1 cellular context compared by ENCODE assay signal in genomic region chr17:78253946-78254672, GRCh38.
TF ChIP-seq lines count a peak whose summit lies in the region.

No MANE protein-coding gene starts in this region.

TF ChIP-seq in HepG2, 621 proteins besides CTCF, POLR2A, EP300 and RAD21 (continued from another document and continues in another):
- TF ChIP-seq MXD3 (CRISPR knock-in tag; IDR thresholded peaks at IDR 0.05) (peak; percentile 97), ZNF547 (CRISPR knock-in tag; IDR thresholded peaks at IDR 0.05) (peak; percentile 97), ATM (IDR thresholded peaks at IDR 0.05; ENCODE audit: borderline replicate concordance) (no peak), PHB2 (IDR thresholded peaks at IDR 0.05; ENCODE audit: partially characterized antibody) (no peak), SMYD3 (CRISPR knock-in tag; IDR thresholded peaks at IDR 0.05) (no peak; the same call in 1 of the 2 replicates), MXD4 (CRISPR knock-in tag; IDR thresholded peaks at IDR 0.05) (peak; percentile 93), HNF4G (IDR thresholded peaks at IDR 0.05; ENCODE audit: borderline replicate concordance, low read depth, low read length) (peak; percentile 48; the same call in 1 of the 2 replicates), HNF4G (CRISPR knock-in tag; IDR thresholded peaks at IDR 0.05; ENCODE audit: borderline replicate concordance, low read depth) (peak; percentile 60; the same call in 1 of the 2 replicates), PCBP1 (IDR thresholded peaks at IDR 0.05; ENCODE audit: borderline replicate concordance, low read depth, low read length) (0 out of 2 replicates have a peak, but pooled peaks have one; percentile 53), ZBED4 (CRISPR knock-in tag; IDR thresholded peaks at IDR 0.05; ENCODE audit: borderline replicate concordance) (peak; percentile 86), BCL3 (CRISPR knock-in tag; IDR thresholded peaks at IDR 0.05) (peak; percentile 96), HOMEZ (CRISPR knock-in tag; IDR thresholded peaks at IDR 0.05; ENCODE audit: low read depth) (0 out of 2 replicates have a peak, but pooled peaks have one; percentile 21), FOXA3 (CRISPR knock-in tag; IDR thresholded peaks at IDR 0.05) (peak; percentile 45; the same call in 1 of the 2 replicates), SRSF1 (optimal IDR thresholded peaks at IDR 0.05; ENCODE audit: low read depth, low read length) (peak; percentile 41), ARID3A (IDR thresholded peaks at IDR 0.05; ENCODE audit: low read depth, low read length) (no peak), ZNF256 (CRISPR knock-in tag; conservative IDR thresholded peaks at IDR 0.05) (no peak; the same call in 1 of the 2 replicates), GFI1 (CRISPR knock-in tag; IDR thresholded peaks at IDR 0.05; ENCODE audit: borderline replicate concordance) (peak; percentile 39; the same call in 1 of the 2 replicates), ZMAT5 (CRISPR knock-in tag; IDR thresholded peaks at IDR 0.05; ENCODE audit: borderline replicate concordance, low read depth) (no peak), ZNF580 (CRISPR knock-in tag; IDR thresholded peaks at IDR 0.05; ENCODE audit: borderline replicate concordance, low read depth) (peak; percentile 71), KLF9 (CRISPR knock-in tag; IDR thresholded peaks at IDR 0.05; ENCODE audit: low read depth) (peak; percentile 61; the same call in 1 of the 2 replicates), ZNF576 (CRISPR knock-in tag; IDR thresholded peaks at IDR 0.05) (0 out of 2 replicates have a peak, but pooled peaks have one; percentile 57), SMAD9 (CRISPR knock-in tag; IDR thresholded peaks at IDR 0.05) (0 out of 2 replicates have a peak, but pooled peaks have one; percentile 47), NR0B2 (CRISPR knock-in tag; IDR thresholded peaks at IDR 0.05) (peak; percentile 90), ZBTB10 (CRISPR knock-in tag; IDR thresholded peaks at IDR 0.05; ENCODE audit: borderline replicate concordance) (peak; percentile 69; the same call in 1 of the 2 replicates), ONECUT2 (CRISPR knock-in tag; IDR thresholded peaks at IDR 0.05) (no peak), ELK4 (CRISPR knock-in tag; IDR thresholded peaks at IDR 0.05; ENCODE audit: borderline replicate concordance) (peak; percentile 87; the same call in 1 of the 2 replicates), GTF3A (CRISPR knock-in tag; conservative IDR thresholded peaks at IDR 0.05) (no peak; the same call in 1 of the 2 replicates), ZNF780A (CRISPR knock-in tag; IDR thresholded peaks at IDR 0.05) (no peak), STAT5B (CRISPR knock-in tag; IDR thresholded peaks at IDR 0.05) (no peak; the same call in 1 of the 2 replicates), DDIT3 (CRISPR knock-in tag; IDR thresholded peaks at IDR 0.05) (peak; percentile 31; the same call in 1 of the 2 replicates), MED13 (CRISPR knock-in tag; IDR thresholded peaks at IDR 0.05) (no peak), RCOR2 (CRISPR knock-in tag; IDR thresholded peaks at IDR 0.05) (0 out of 2 replicates have a peak, but pooled peaks have one; percentile 24), ZNF225 (CRISPR knock-in tag; IDR thresholded peaks at IDR 0.05) (peak; percentile 98), ZNF232 (CRISPR knock-in tag; IDR thresholded peaks at IDR 0.05; ENCODE audit: borderline replicate concordance) (peak; percentile 91; the same call in 1 of the 2 replicates), CCAR2 (optimal IDR thresholded peaks at IDR 0.05; ENCODE audit: low read depth, low read length) (no peak), ZNF670 (CRISPR knock-in tag; IDR thresholded peaks at IDR 0.05; ENCODE audit: borderline replicate concordance) (peak; percentile 69; the same call in 1 of the 2 replicates), THAP7 (CRISPR knock-in tag; IDR thresholded peaks at IDR 0.05) (0 out of 2 replicates have a peak, but pooled peaks have one; percentile 52), ZNF83 (CRISPR knock-in tag; IDR thresholded peaks at IDR 0.05; ENCODE audit: borderline replicate concordance) (no peak; the same call in 1 of the 2 replicates), ZNF549 (CRISPR knock-in tag; IDR thresholded peaks at IDR 0.05) (peak; percentile 88), ZMYM4 (CRISPR knock-in tag; IDR thresholded peaks at IDR 0.05) (peak; percentile 70; the same call in 1 of the 2 replicates), ZNF772 (CRISPR knock-in tag; IDR thresholded peaks at IDR 0.05) (peak; percentile 88; the same call in 1 of the 2 replicates), HMGXB4 (CRISPR knock-in tag; IDR thresholded peaks at IDR 0.05; ENCODE audit: borderline replicate concordance in 1 of 2, low read depth in 1 of 2) (peak; percentile 64 to 91; a peak in 3 of 4 replicates), NCOA1 (CRISPR knock-in tag; IDR thresholded peaks at IDR 0.05) (no peak), ZNF331 (CRISPR knock-in tag; IDR thresholded peaks at IDR 0.05) (peak; percentile 76)
